In genomic region chr1:228405200-228405978, GRCh38 we compare ENCODE assay signal across 1 cellular context.
TF ChIP-seq lines count a peak whose summit lies in the region.

No MANE protein-coding gene starts in this region.

TF ChIP-seq in SK-N-SH treated with all-trans-retinoic acid at 6 μM for 48 hours, 23 proteins besides CTCF, POLR2A, EP300 and RAD21 (continued from another document):
- TF ChIP-seq OSR1 (CRISPR knock-in tag; IDR thresholded peaks at IDR 0.05) (no peak), ZFP3 (CRISPR knock-in tag; IDR thresholded peaks at IDR 0.05) (no peak), TOX (CRISPR knock-in tag; IDR thresholded peaks at IDR 0.05; ENCODE audit: borderline replicate concordance) (no peak), SNAI2 (CRISPR knock-in tag; IDR thresholded peaks at IDR 0.05) (no peak)
